9 cellular contexts compared by ENCODE assay signal in the genomic region with DNA sequence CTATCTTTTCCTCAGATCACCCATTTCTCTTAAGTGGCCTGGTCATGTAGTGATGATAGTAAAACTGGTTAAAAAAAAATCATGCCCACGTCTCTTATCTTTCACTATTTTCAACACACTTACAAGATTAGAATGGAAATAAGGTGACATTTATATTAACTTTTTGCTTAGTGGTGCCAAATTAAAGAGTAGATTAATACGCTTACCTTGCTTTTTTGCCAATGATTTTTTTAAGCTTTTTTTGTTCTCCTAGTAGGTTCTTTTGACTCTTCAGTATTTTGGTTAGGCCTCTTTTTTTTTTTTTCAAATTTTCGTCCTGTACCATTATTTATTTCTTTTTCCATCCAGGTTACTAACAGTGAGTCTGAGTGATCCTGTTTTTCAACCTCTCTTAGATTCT.
"Had no signal": no experiment of that assay in that cellular context is flagged by ENCODE, and none has a peak within 500 bp of the region (broad histone marks: within the 10 kb centered on the region; RNA-seq: fewer than 3 reads in every experiment).

No MANE protein-coding gene starts in this region.

- H3K4me2 ChIP-seq: GM23338, KMS-11 had no signal

- H2AFZ ChIP-seq: GM23338 had no signal

- H3K27ac ChIP-seq: KMS-11 had no signal

- FAIRE-seq: H1, H54, HTR-8/SVneo had no signal

- H3K4me3 ChIP-seq: GM23338 had no signal

- H3K9ac ChIP-seq: KMS-11 had no signal

- DNase-seq: H9, HCEC 1CT, Kasumi-1, KBM-7 had no signal
